In genomic region chr11:6931146-6931713, GRCh38 we compare ENCODE assay signal across 25 cellular contexts. TPM values are rescaled to one million over a fixed set of nuclear protein-coding genes. Genes with fewer than 3 reads are reported as not detected.
"Had no signal": no experiment of that assay in that cellular context is flagged by ENCODE, and none has a peak within 500 bp of the region (broad histone marks: within the 10 kb centered on the region; RNA-seq: fewer than 3 reads in every experiment).

No MANE protein-coding gene starts in this region.

- H3K36me3 ChIP-seq: upper lobe of right lung, WERI-Rb-1 had no signal

- H3K27ac ChIP-seq: coronary artery, upper lobe of right lung, WERI-Rb-1 had no signal

- ATAC-seq: left colon; natural killer cell; stimulated activated naive CD8-positive, alpha-beta T cell treated with anti-CD3 and anti-CD28 coated beads, Interleukin-15, Interleukin-2, amounts not matched to agents 100 U/mL and 50 U/mL, for 24 hours; upper lobe of right lung had no signal

- H3K9me3 ChIP-seq: upper lobe of right lung had no signal

- FAIRE-seq: bronchial epithelial cell, endothelial cell of umbilical vein had no signal

- DNase-seq: activated CD4-positive, alpha-beta T cell treated with anti-CD3 and anti-CD28 coated beads for 36 hours; activated CD8-positive, alpha-beta memory T cell treated with anti-CD3 and anti-CD28 coated beads, Interleukin-2, amount 50 U/mL, for 4 hours; activated CD8-positive, alpha-beta T cell treated with anti-CD3 and anti-CD28 coated beads for 36 hours; activated naive CD8-positive, alpha-beta T cell treated with anti-CD3 and anti-CD28 coated beads, Interleukin-2, amount 10 ng/mL, durations not matched to agents 7 days and 5 days; aorta; effector CD4-positive, alpha-beta T cell; glutamatergic neuron; left colon; natural killer cell; nucleus accumbens; stimulated activated CD4-positive, alpha-beta T cell treated with anti-CD3 and anti-CD28 coated beads, Interleukin-4, amount 100 ng/mL, for 1 hour; stimulated activated CD8-positive, alpha-beta memory T cell treated with anti-CD3 and anti-CD28 coated beads, Interleukin-4, amount 100 ng/mL, for 48 hours; stimulated activated naive CD8-positive, alpha-beta T cell treated with anti-CD3 and anti-CD28 coated beads, Interleukin-15, Interleukin-2, amounts not matched to agents 100 U/mL and 50 U/mL, for 24 hours; T-cell; T1000; upper lobe of right lung; WERI-Rb-1 had no signal

- H3K4me3 ChIP-seq: coronary artery, lung, upper lobe of right lung had no signal

RNA-seq across cellular contexts. Expression of gene OR2D3, which starts 10.4 kb away (rescaled TPM):
- total RNA-seq: activated CD4-positive, alpha-beta T cell treated with anti-CD3 and anti-CD28 coated beads for 36 hours; activated CD8-positive, alpha-beta T cell treated with anti-CD3 and anti-CD28 coated beads for 36 hours; activated naive CD8-positive, alpha-beta T cell treated with anti-CD3 and anti-CD28 coated beads, Interleukin-2, amount 10 ng/mL, durations not matched to agents 7 days and 5 days; aorta; bronchial epithelial cell; endothelial cell of umbilical vein; fibroblast of lung; left colon; lung; mucosa of gallbladder; natural killer cell; pulmonary artery endothelial cell; T-cell; temporal lobe; upper lobe of right lung had no signal
- polyA plus RNA-seq: aorta, endothelial cell of umbilical vein, fibroblast of lung, lung had no signal

RNA-seq across cellular contexts. Expression of gene OR2D2, which starts 38.9 kb away (rescaled TPM):
- total RNA-seq: activated CD8-positive, alpha-beta T cell treated with anti-CD3 and anti-CD28 coated beads for 36 hours; activated naive CD8-positive, alpha-beta T cell treated with anti-CD3 and anti-CD28 coated beads, Interleukin-2, amount 10 ng/mL, durations not matched to agents 7 days and 5 days; aorta; bronchial epithelial cell; mucosa of gallbladder; natural killer cell; T-cell; upper lobe of right lung had no signal
- polyA plus RNA-seq: aorta, fibroblast of lung, lung had no signal

RNA-seq across cellular contexts. Expression of gene OR10A4, which starts 54.8 kb away (rescaled TPM):
- total RNA-seq: activated CD4-positive, alpha-beta T cell treated with anti-CD3 and anti-CD28 coated beads for 36 hours; activated CD8-positive, alpha-beta T cell treated with anti-CD3 and anti-CD28 coated beads for 36 hours; activated naive CD8-positive, alpha-beta T cell treated with anti-CD3 and anti-CD28 coated beads, Interleukin-2, amount 10 ng/mL, durations not matched to agents 7 days and 5 days; aorta; bronchial epithelial cell; endothelial cell of umbilical vein; fibroblast of lung; left colon; lung; mucosa of gallbladder; natural killer cell; pulmonary artery endothelial cell; T-cell; temporal lobe; upper lobe of right lung had no signal
- polyA plus RNA-seq: aorta, endothelial cell of umbilical vein, fibroblast of lung, lung had no signal
